ENCODE assay signal across 8 cellular contexts in the genomic region with DNA sequence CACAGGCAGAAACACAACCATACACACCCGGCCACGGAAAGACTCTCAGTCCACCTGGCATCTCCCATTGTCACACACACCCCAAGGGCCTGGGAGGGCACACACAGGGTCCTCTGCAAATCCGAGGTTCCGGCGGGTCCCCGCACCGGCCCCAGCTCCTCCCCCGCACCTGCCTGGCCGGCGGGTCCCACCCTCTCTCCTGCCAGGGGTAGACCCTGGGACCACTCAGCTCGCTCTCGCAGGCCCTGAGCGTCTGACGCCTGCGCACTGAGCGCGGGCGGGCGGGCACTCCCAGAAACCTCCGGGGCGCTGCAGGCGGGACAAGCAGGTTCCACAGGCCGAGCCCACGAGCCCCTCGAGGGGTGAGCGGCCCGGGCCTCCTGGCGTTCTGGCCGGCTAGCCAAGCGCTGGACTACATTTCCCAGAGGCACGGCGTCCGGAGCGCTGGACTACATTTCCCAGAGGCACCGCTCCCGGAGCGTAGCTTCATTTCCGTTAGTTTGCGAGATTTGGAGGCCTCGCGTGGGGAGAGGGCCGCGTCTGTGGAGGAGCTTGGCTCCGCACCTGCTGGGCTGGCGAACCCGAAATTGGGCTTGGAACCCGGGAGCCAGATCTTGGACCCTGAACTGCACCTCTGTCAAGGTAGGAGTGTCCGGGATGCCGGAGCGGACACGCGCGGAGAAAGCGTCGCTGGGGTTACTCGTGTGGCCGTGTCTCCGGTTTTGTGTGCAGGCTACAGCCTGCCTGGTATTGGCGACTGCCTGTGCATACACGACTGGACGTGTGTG. TPM values are rescaled to one million over a fixed set of nuclear protein-coding genes. Genes with fewer than 3 reads are reported as not detected.
DNase-seq lines count a peak whose midpoint lies in the region; ATAC-seq and TF ChIP-seq lines count a peak whose summit lies in the region.

A gene (plus strand): TSS at position 505 of the 788 bp plus-strand sequence. CDS start 10,686 bp downstream, outside the sequence.

- DNase-seq in DMS153 (lab: John Stamatoyannopoulos, UW) = peak; percentile 79
- DNase-seq in Jurkat, Clone E6-1 (ENCODE audit: low read depth, low spot score) = peak; percentile 89
- peak; percentile 90 to 94 for DNase-seq in PC-9
- peak; percentile 90 for DNase-seq in activated T-cell treated with anti-CD3 and anti-CD28 coated beads, Interleukin-2, amount 50 U/mL, for 24 hours
- peak; percentile 71 to 80 for DNase-seq in stimulated activated CD8-positive, alpha-beta memory T cell treated with anti-CD3 and anti-CD28 coated beads, Interleukin-4, amount 100 ng/mL, for 4 hours (ENCODE audit: low read depth in 2 of 2, low spot score in 1 of 2)

- TF ChIP-seq CTCF in PC-9 (conservative IDR thresholded peaks at IDR 0.05) = no peak

- peak within 1 kb of the TSS; percentile 83 for H3K4me3 ChIP-seq in Jurkat, Clone E6-1 (ENCODE audit: low read length)
- H3K4me3 ChIP-seq in PC-9 (peak within 1 kb of the TSS; percentile 96), esophagus (ENCODE audit: low read depth in 1 of 2, low read length in 2 of 2) (peak within 1 kb of the TSS; percentile 87 to 93), mucosa of rectum (ENCODE audit: low read length in 2 of 2) (peak within 1 kb of the TSS; percentile 89 to 98)

- H3F3A ChIP-seq in PC-9 (ENCODE audit: insufficient read depth, low read depth) = no peaks in the 10 kb centered on the region

- H2AFZ ChIP-seq in PC-9 = peak within 1 kb of the TSS; percentile 99

- POLR2A ChIA-PET in PC-9 (lab: Charles Lee; ENCODE audit: unreplicated experiment) = interaction anchor here (0.6 to 0.7 kb wide), 4 partner anchors 140 to 864 kb away, joined by 3 to 8 read pairs (median 4); a partner anchor contains a TSS

- peak within 1 kb of the TSS; percentile 94 for H3K4me2 ChIP-seq in PC-9

- ATAC-seq in GM21576 (IDR thresholded peaks at IDR 0.05; ENCODE audit: unreplicated experiment) = peak; percentile 96

- peaks cover 69% of the 10 kb centered on the region for H3K36me3 Mint-ChIP-seq in activated T-cell treated with anti-CD3 and anti-CD28 coated beads, Interleukin-2, amount 50 U/mL, for 24 hours (ENCODE audit: low read depth)

- 0% methylated on average over 58 to 61 of the region's 61 CpGs for WGBS in esophagus, 2 donors

- H3K4me1 ChIP-seq in PC-9 (replicated peaks; ENCODE audit: insufficient read depth) (peaks cover 7% of the 10 kb centered on the region), esophagus (ENCODE audit: control insufficient read depth in 2 of 2, insufficient read depth in 2 of 2, low read length in 1 of 2) (no peaks in the 10 kb centered on the region), mucosa of rectum (ENCODE audit: control insufficient read depth in 2 of 2, insufficient read depth in 2 of 2, low read length in 2 of 2) (peaks cover 7 to 11% of the 10 kb centered on the region in 2 donors)

- H3K9me3 ChIP-seq in PC-9 (ENCODE audit: insufficient read depth, low read depth) (peaks cover 19% of the 10 kb centered on the region), esophagus (ENCODE audit: control insufficient read depth in 2 of 2, insufficient read depth in 1 of 2, low read depth in 1 of 2, low read length in 1 of 2) (no peaks in the 10 kb centered on the region), mucosa of rectum (ENCODE audit: control insufficient read depth in 2 of 2, low read length in 2 of 2) (peaks cover 0 to 10% of the 10 kb centered on the region in 2 donors)

- intact Hi-C loops in PC-9 (cut with micrococcal nuclease; ENCODE audit: unreplicated experiment) = loop anchor here (1.0 to 5.0 kb wide), 4 partner anchors 95 to 389 kb away; a partner anchor contains a TSS

- H3K4me1 Mint-ChIP-seq in activated T-cell treated with anti-CD3 and anti-CD28 coated beads, Interleukin-2, amount 50 U/mL, for 24 hours (ENCODE audit: low read depth) = peaks cover 37% of the 10 kb centered on the region

- no TSS peak for BruUV-seq in PC-9 (replicated peaks; lab: Mats Ljungman, UMichigan)

- CTCF ChIA-PET in PC-9 (lab: Charles Lee) = interaction anchor here (0.6 kb wide), 1 partner anchor 571 kb away, joined by 9 read pairs; no protein-coding TSS in a partner anchor

- 0 out of 2 replicates have a peak, but pooled peaks cover 6% of the 10 kb centered on the region for H3K36me3 ChIP-seq in PC-9 (ENCODE audit: low read depth)
- no peaks in the 10 kb centered on the region for H3K36me3 ChIP-seq in esophagus (ENCODE audit: control insufficient read depth in 2 of 2, insufficient read depth in 2 of 2, low read length in 1 of 2)
- H3K36me3 ChIP-seq in mucosa of rectum (ENCODE audit: control insufficient read depth in 2 of 2, insufficient read depth in 2 of 2, low read length in 2 of 2) = peaks cover 0 to 3% of the 10 kb centered on the region in 2 donors

- peaks cover 26% of the 10 kb centered on the region for H3K79me2 ChIP-seq in PC-9 (ENCODE audit: low read depth)

- H3K27ac ChIP-seq in PC-9 (peak within 1 kb of the TSS; percentile 27), esophagus (ENCODE audit: low read depth in 2 of 2, low read length in 1 of 2) (peak within 1 kb of the TSS; percentile 75 to 94), mucosa of rectum (ENCODE audit: low read depth in 2 of 2, low read length in 2 of 2) (peak within 1 kb of the TSS; percentile 69 to 74)

- H4K20me1 ChIP-seq in PC-9 (ENCODE audit: insufficient read depth) = no peaks in the 10 kb centered on the region

- H3K4me3 Mint-ChIP-seq in activated T-cell treated with anti-CD3 and anti-CD28 coated beads, Interleukin-2, amount 50 U/mL, for 24 hours = peak within 1 kb of the TSS; percentile 95

- no peaks in the 10 kb centered on the region for H3K9me2 ChIP-seq in PC-9 (ENCODE audit: insufficient read depth)

- peak within 1 kb of the TSS; percentile 98 for H3K27ac Mint-ChIP-seq in activated T-cell treated with anti-CD3 and anti-CD28 coated beads, Interleukin-2, amount 50 U/mL, for 24 hours

- no peaks in the 10 kb centered on the region for H3K27me3 Mint-ChIP-seq in activated T-cell treated with anti-CD3 and anti-CD28 coated beads, Interleukin-2, amount 50 U/mL, for 24 hours

- H3K27me3 ChIP-seq in PC-9 (ENCODE audit: insufficient read depth, low read depth) (no peaks in the 10 kb centered on the region), esophagus (ENCODE audit: control insufficient read depth in 1 of 2, insufficient read depth in 2 of 2, low read length in 2 of 2) (no peaks in the 10 kb centered on the region), mucosa of rectum (ENCODE audit: control insufficient read depth in 2 of 2, insufficient read depth in 2 of 2, low read length in 2 of 2) (no peaks in the 10 kb centered on the region)

- peaks cover 33% of the 10 kb centered on the region for H3K9me3 Mint-ChIP-seq in activated T-cell treated with anti-CD3 and anti-CD28 coated beads, Interleukin-2, amount 50 U/mL, for 24 hours

- peak within 1 kb of the TSS; percentile 85 to 93 for H3K9ac ChIP-seq in mucosa of rectum (ENCODE audit: low read depth in 1 of 2, low read length in 2 of 2)

RNA-seq across cellular contexts. Expression of the gene that starts here (rescaled TPM):
- polyA plus RNA-seq in Jurkat, Clone E6-1 (2012; ENCODE audit: insufficient read depth, insufficient read length) = 8.7 TPM
- total RNA-seq in PC-9 (2021) = 4.7 and 8.7 TPM in 2 replicates
- polyA plus RNA-seq in esophagus = 1 to 10 TPM; 2.0 to 2.6 TPM

Comparison
In these comparisons a context has a peak if more than half of its experiments do, and no peak if none do; other contexts are left out.
1. Peak in every context shown above with its lines: DNase-seq, ATAC-seq, H3K4me3 ChIP-seq and H3K27ac ChIP-seq.
2. H3K27ac ChIP-seq: peak in every context shown above with its lines; median percentile 84 in esophagus; 72 in mucosa of rectum; 27 in PC-9.